8 cellular contexts compared by ENCODE assay signal in genomic region chr13:102596147-102597028, GRCh38. TPM values are rescaled to one million over a fixed set of nuclear protein-coding genes. Genes with fewer than 3 reads are reported as not detected.
A peak's percentile ranks its signal among the peaks of the same experiment; 100 is the strongest.
DNase-seq lines count a peak whose midpoint lies in the region; ATAC-seq, FAIRE-seq and TF ChIP-seq lines count a peak whose summit lies in the region.

TSS of gene TPP2 (plus strand) at chr13:102596986. CDS start at chr13:102597039, 53 bp downstream.

- TF ChIP-seq CTCF in right atrium auricular region (IDR thresholded peaks at IDR 0.05) (no peak), psoas muscle (IDR thresholded peaks at IDR 0.05) (no peak)

- intact Hi-C loops in T-helper 2 cell treated with Interferon-gamma antibody and Interleukin-4, amounts not matched to agents 100 ng/mL and 5 ng/mL, for 36 hours (cut with micrococcal nuclease): loop anchor here (1.0 to 5.0 kb wide), 6 partner anchors 41 to 249 kb away; partner anchors contain the start of genes BIVM and TEX30
- intact Hi-C loops in psoas muscle (cut with DNase I): loop anchor here (2.0 to 5.0 kb wide), 3 partner anchors 206 to 251 kb away; partner anchors contain the start of gene ERCC5 (in 1 of the 2)

- H3K4me1 ChIP-seq in right atrium auricular region: peaks cover 0 to 40% of the 10 kb centered on the region in 2 donors
- H3K4me1 ChIP-seq in psoas muscle: peaks cover 43% of the 10 kb centered on the region

- peak; percentile 92 for FAIRE-seq in urothelium cell line (lab: Jason Lieb, UNC)

- WGBS in psoas muscle, 3 donors: 0% methylated on average over 50 to 53 of the region's 53 CpGs

- DNase-seq in NCI-H187 treated with DMSO at 0.1 percent for 48 hours (lab: John Stamatoyannopoulos, UW): peak; percentile 90
- DNase-seq in anterior cingulate cortex (lab: John Stamatoyannopoulos, UW): peak; percentile 77 to 99 (median 97)
- DNase-seq in right atrium auricular region (ENCODE audit: low spot score): peak; percentile 99
- peak; percentile 100 for DNase-seq in psoas muscle
- DNase-seq in urothelium cell line (ENCODE audit: low spot score): peak; percentile 96

- H3K4me3 ChIP-seq in right atrium auricular region: peak within 1 kb of the TSS; percentile 80 to 91
- peak within 1 kb of the TSS; percentile 97 for H3K4me3 ChIP-seq in psoas muscle

- no peaks in the 10 kb centered on the region for H3K9me3 ChIP-seq in right atrium auricular region
- no peaks in the 10 kb centered on the region for H3K9me3 ChIP-seq in psoas muscle

- ATAC-seq in GM18499 (IDR thresholded peaks at IDR 0.05; ENCODE audit: insufficient read depth, unreplicated experiment): peak; percentile 55
- peak; percentile 71 for ATAC-seq in HG02943 (IDR thresholded peaks at IDR 0.05; ENCODE audit: low read depth, unreplicated experiment)
- peak; percentile 97 to 99 (median 98) for ATAC-seq in psoas muscle

- H3K27ac ChIP-seq in right atrium auricular region: peak within 1 kb of the TSS; percentile 97 to 99
- H3K27ac ChIP-seq in psoas muscle: peak within 1 kb of the TSS; percentile 99

- H3K36me3 ChIP-seq in right atrium auricular region (no peaks in the 10 kb centered on the region), psoas muscle (ENCODE audit: insufficient read depth in 1 of 2, low read depth in 1 of 2) (no peaks in the 10 kb centered on the region)

- H3K27me3 ChIP-seq in right atrium auricular region (no peaks in the 10 kb centered on the region), psoas muscle (ENCODE audit: insufficient read depth in 3 of 3, low read length in 2 of 3) (no peaks in the 10 kb centered on the region)

RNA-seq across cellular contexts. Expression of gene TPP2, which starts in this region (rescaled TPM):
- 95.8 and 97.3 TPM in 2 replicates for total RNA-seq in T-helper 2 cell treated with Interferon-gamma antibody and Interleukin-4, amounts not matched to agents 100 ng/mL and 5 ng/mL, for 36 hours
- total RNA-seq in right atrium auricular region: 10 to 100 TPM; 28.6 to 59.9 TPM
- total RNA-seq in psoas muscle: 10 to 100 TPM; 35.2 to 45.6 (median 42.7) TPM
- 10 to 100 TPM; 22.1 to 40.3 (median 24.7) TPM for polyA plus RNA-seq in psoas muscle

Comparison
In these comparisons a context has a peak if more than half of its experiments do, and no peak if none do; other contexts are left out.
1. Peak in every context shown above with its lines: DNase-seq, ATAC-seq, H3K4me3 ChIP-seq and H3K27ac ChIP-seq.